In genomic region chrX:148501121-148502066, GRCh38 we compare ENCODE assay signal across 8 cellular contexts. TPM values are rescaled to one million over a fixed set of nuclear protein-coding genes. Genes with fewer than 3 reads are reported as not detected.
A peak's percentile ranks its signal among the peaks of the same experiment; 100 is the strongest.
DNase-seq lines count a peak whose midpoint lies in the region; ATAC-seq, FAIRE-seq and TF ChIP-seq lines count a peak whose summit lies in the region.

No MANE protein-coding gene starts in this region.

- H3K4me3 Mint-ChIP-seq in endodermal cell: peak overlapping the region; percentile 56
- H3K4me3 Mint-ChIP-seq in neural progenitor cell: peak overlapping the region; percentile 89

- TF ChIP-seq EP300 in A549 (IDR thresholded peaks at IDR 0.05): no peak

- H3K36me3 Mint-ChIP-seq in endodermal cell (ENCODE audit: low read depth) (no peaks in the 10 kb centered on the region), neural progenitor cell (no peaks in the 10 kb centered on the region)

- H4K20me1 ChIP-seq in SU-DHL-6 (ENCODE audit: low read depth, low read length): peaks cover 10% of the 10 kb centered on the region; the same call in 1 of the 2 replicates
- H4K20me1 ChIP-seq in neural progenitor cell (ENCODE audit: low read depth): peaks cover 6% of the 10 kb centered on the region

- H2AFZ ChIP-seq in SU-DHL-6 (ENCODE audit: low read depth, low read length, severe bottlenecking) (no peak overlapping the region), neural progenitor cell (replicated peaks) (peak overlapping the region; percentile 69)

- H3K27me3 Mint-ChIP-seq in endodermal cell (ENCODE audit: insufficient read depth): peaks cover 40% of the 10 kb centered on the region
- peaks cover 3% of the 10 kb centered on the region for H3K27me3 Mint-ChIP-seq in neural progenitor cell (ENCODE audit: insufficient read depth, low read depth)

- no peaks in the 10 kb centered on the region for H3F3A ChIP-seq in SU-DHL-6 (ENCODE audit: insufficient read depth)
- H3F3A ChIP-seq in neural progenitor cell (ENCODE audit: low read depth): peaks cover 7% of the 10 kb centered on the region

- H3K79me2 ChIP-seq in SU-DHL-6 (ENCODE audit: insufficient read depth, low read length): peaks cover 56% of the 10 kb centered on the region
- H3K79me2 ChIP-seq in neural progenitor cell (ENCODE audit: low read depth): peaks cover 17% of the 10 kb centered on the region

- H3K4me1 Mint-ChIP-seq in endodermal cell (peaks cover 1% of the 10 kb centered on the region), neural progenitor cell (peaks cover 18% of the 10 kb centered on the region)

- H3K4me2 ChIP-seq in A549 (peak overlapping the region; percentile 88), SU-DHL-6 (ENCODE audit: low read depth, low read length, poor library complexity, severe bottlenecking) (peak overlapping the region; percentile 97), neural progenitor cell (peak overlapping the region; percentile 80)

- H3K9me2 ChIP-seq in SU-DHL-6 (replicated peaks; ENCODE audit: insufficient read depth, low read length): no peaks in the 10 kb centered on the region

- H3K9me3 ChIP-seq in A549 (no peaks in the 10 kb centered on the region), SU-DHL-6 (ENCODE audit: insufficient read depth, low read length) (no peaks in the 10 kb centered on the region), endodermal cell (ENCODE audit: control insufficient read depth, low read length) (no peaks in the 10 kb centered on the region), neural progenitor cell (ENCODE audit: low read depth) (no peaks in the 10 kb centered on the region)

- TF ChIP-seq CTCF in A549 (IDR thresholded peaks at IDR 0.05) (no peak), GM20000 (IDR thresholded peaks at IDR 0.05; ENCODE audit: extremely low read depth, missing control alignments) (no peak), SU-DHL-6 (IDR thresholded peaks at IDR 0.05; ENCODE audit: insufficient read depth, low read length, poor library complexity, severe bottlenecking) (no peak), endodermal cell (conservative IDR thresholded peaks at IDR 0.05) (no peak), neural progenitor cell (IDR thresholded peaks at IDR 0.05) (no peak)

- CTCF ChIA-PET in A549 (lab: Yijun Ruan, JAX): no interaction called here

- peak overlapping the region; percentile 46 for H3K4me3 ChIP-seq in A549
- peak overlapping the region; percentile 90 for H3K4me3 ChIP-seq in SU-DHL-6 (ENCODE audit: insufficient read depth, low read length, poor library complexity, severe bottlenecking)
- H3K4me3 ChIP-seq in endodermal cell (ENCODE audit: low read length): peak overlapping the region; percentile 78
- peak overlapping the region; percentile 65 for H3K4me3 ChIP-seq in neural progenitor cell

- TF ChIP-seq RAD21 in A549 (conservative IDR thresholded peaks at IDR 0.05 in 1 of 2, IDR thresholded peaks at IDR 0.05 in 1 of 2): no peak

- no peaks in the 10 kb centered on the region for H3K27me3 ChIP-seq in SU-DHL-6 (ENCODE audit: low read length)
- peaks cover 37% of the 10 kb centered on the region for H3K27me3 ChIP-seq in endodermal cell (ENCODE audit: control insufficient read depth, insufficient read depth, low read length, poor library complexity, severe bottlenecking)
- peaks cover 11% of the 10 kb centered on the region for H3K27me3 ChIP-seq in neural progenitor cell

- H3K27ac ChIP-seq in A549 (no peak overlapping the region; a peak in 1 of 6 replicates), SU-DHL-6 (ENCODE audit: low read depth, low read length) (peak overlapping the region; percentile 91), endodermal cell (ENCODE audit: low read depth, low read length) (no peak overlapping the region), neural progenitor cell (no peak overlapping the region)

- H3K36me3 ChIP-seq in SU-DHL-6 (ENCODE audit: low read length) (no peaks in the 10 kb centered on the region), endodermal cell (ENCODE audit: control insufficient read depth, insufficient read depth, low read length) (no peaks in the 10 kb centered on the region), neural progenitor cell (no peaks in the 10 kb centered on the region)

- peak in 1 of 2 experiments; percentile 0 for DNase-seq in A549 (ENCODE audit: low read depth in 1 of 2, low spot score in 1 of 2)
- DNase-seq in GM20000 (ENCODE audit: low spot score): peak; percentile 11
- DNase-seq in endodermal cell: peak; percentile 77
- DNase-seq in neural progenitor cell (ENCODE audit: low spot score): peak; percentile 55
- DNase-seq in NCI-H1694 treated with DMSO at 0.1 percent for 48 hours (lab: John Stamatoyannopoulos, UW): no peak
- DNase-seq in putamen (ENCODE audit: low spot score): no peak

- WGBS in A549 (ENCODE audit: missing lambda C conversion rate): 88% methylated on average over 8 of the region's 60 CpGs
- 0% methylated on average over 50 of the region's 60 CpGs; no CpG with 5 or more reads in 1 of the 2 experiments for WGBS in endodermal cell (ENCODE audit: insufficient coverage in 1 of 2, insufficient read length in 1 of 2), 2 experiments

- H3K4me1 ChIP-seq in A549: no peaks in the 10 kb centered on the region
- H3K4me1 ChIP-seq in endodermal cell (ENCODE audit: control insufficient read depth, insufficient read depth, low read length): no peaks in the 10 kb centered on the region
- H3K4me1 ChIP-seq in neural progenitor cell: peaks cover 18% of the 10 kb centered on the region

- POLR2A ChIA-PET in A549 (lab: Yijun Ruan, JAX): no interaction called here

- FAIRE-seq in A549 (lab: Jason Lieb, UNC): no peak

- H3K9ac ChIP-seq in SU-DHL-6 (ENCODE audit: low read length) (peak overlapping the region; percentile 95), endodermal cell (ENCODE audit: extremely low read depth, low read length, poor library complexity, severe bottlenecking) (no peak overlapping the region), neural progenitor cell (no peak overlapping the region)

- H3K9me3 Mint-ChIP-seq in endodermal cell (peaks cover 34% of the 10 kb centered on the region), neural progenitor cell (peaks cover 6% of the 10 kb centered on the region)

- H3K27ac Mint-ChIP-seq in endodermal cell (no peak overlapping the region), neural progenitor cell (no peak overlapping the region)

- TF ChIP-seq POLR2A in A549 (IDR thresholded peaks at IDR 0.05; ENCODE audit: low read length): no peak

- peak; percentile 12 to 59; a peak in 3 of 6 replicates for ATAC-seq in A549
- no peak for ATAC-seq in HG03135 (IDR thresholded peaks at IDR 0.05; ENCODE audit: unreplicated experiment)

TF ChIP-seq in A549, 52 proteins besides CTCF, POLR2A, EP300 and RAD21:
- TF ChIP-seq MAFK (IDR thresholded peaks at IDR 0.05; ENCODE audit: partially characterized antibody) (no peak), FOSB (CRISPR knock-in tag; IDR thresholded peaks at IDR 0.05) (no peak), CHD2 (IDR thresholded peaks at IDR 0.05; ENCODE audit: low read length, partially characterized antibody) (no peak), ZNF302 (CRISPR knock-in tag; IDR thresholded peaks at IDR 0.05) (no peak), RCOR1 (IDR thresholded peaks at IDR 0.05; ENCODE audit: low read depth, low read length) (no peak), E2F6 (IDR thresholded peaks at IDR 0.05; ENCODE audit: borderline replicate concordance, low read depth) (no peak), PHF8 (IDR thresholded peaks at IDR 0.05; ENCODE audit: borderline replicate concordance, low read depth) (no peak), RARB (CRISPR knock-in tag; IDR thresholded peaks at IDR 0.05) (no peak), HDAC2 (IDR thresholded peaks at IDR 0.05) (no peak)
- TF ChIP-seq, protein P1, sequence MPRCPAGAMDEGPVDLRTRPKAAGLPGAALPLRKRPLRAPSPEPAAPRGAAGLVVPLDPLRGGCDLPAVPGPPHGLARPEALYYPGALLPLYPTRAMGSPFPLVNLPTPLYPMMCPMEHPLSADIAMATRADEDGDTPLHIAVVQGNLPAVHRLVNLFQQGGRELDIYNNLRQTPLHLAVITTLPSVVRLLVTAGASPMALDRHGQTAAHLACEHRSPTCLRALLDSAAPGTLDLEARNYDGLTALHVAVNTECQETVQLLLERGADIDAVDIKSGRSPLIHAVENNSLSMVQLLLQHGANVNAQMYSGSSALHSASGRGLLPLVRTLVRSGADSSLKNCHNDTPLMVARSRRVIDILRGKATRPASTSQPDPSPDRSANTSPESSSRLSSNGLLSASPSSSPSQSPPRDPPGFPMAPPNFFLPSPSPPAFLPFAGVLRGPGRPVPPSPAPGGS (IDR thresholded peaks at IDR 0.05): no peak

RNA-seq across cellular contexts. Expression of gene AFF2, which starts 1.0 kb away (rescaled TPM):
- polyA plus RNA-seq in A549 (2011; rRNA removed) (0.04 TPM in 2 replicates), A549 (2017; fragmentation: RNase III; extraction: RNeasy Plus Mini Kit Qiagen cat#74134 plus additional on column Dnase treatment) (not detected in 3 replicates)
- 0.01 TPM in 2 replicates for polyA plus RNA-seq in A549 (2012; cell fraction: cytosol; rRNA removed)
- polyA plus RNA-seq in A549 (2012; cell fraction: nucleus; rRNA removed): not detected in 2 replicates
- 0.17 TPM in 1 of 2 replicates, not detected in the other for polyA minus RNA-seq in A549 (2011; rRNA and poly(A)+ RNA removed)
- total RNA-seq in endodermal cell (1 to 10 TPM; 3.7 to 5.6 TPM), neural progenitor cell (ENCODE audit: low replicate concordance) (13.5 and 18.0 TPM in 2 replicates)
- 8.0 TPM for polyA plus RNA-seq in endodermal cell (2013, experiment 1 of 2)
- 8.9 TPM for polyA plus RNA-seq in endodermal cell (2013, experiment 2 of 2)

Comparison
In these comparisons a context has a peak if more than half of its experiments do, and no peak if none do; other contexts are left out.
1. DNase-seq: peak in GM20000 (single experiment), endodermal cell (single experiment) and neural progenitor cell (single experiment); none in NCI-H1694 treated with DMSO at 0.1 percent for 48 hours (single experiment) and putamen (single experiment).
2. Peak in every context shown above with its lines, with median percentiles within 50 percentile points of each other: H3K4me2 ChIP-seq and H3K4me3 ChIP-seq.